Comparison of ENCODE assay signal across 1 cellular context in the genomic region with DNA sequence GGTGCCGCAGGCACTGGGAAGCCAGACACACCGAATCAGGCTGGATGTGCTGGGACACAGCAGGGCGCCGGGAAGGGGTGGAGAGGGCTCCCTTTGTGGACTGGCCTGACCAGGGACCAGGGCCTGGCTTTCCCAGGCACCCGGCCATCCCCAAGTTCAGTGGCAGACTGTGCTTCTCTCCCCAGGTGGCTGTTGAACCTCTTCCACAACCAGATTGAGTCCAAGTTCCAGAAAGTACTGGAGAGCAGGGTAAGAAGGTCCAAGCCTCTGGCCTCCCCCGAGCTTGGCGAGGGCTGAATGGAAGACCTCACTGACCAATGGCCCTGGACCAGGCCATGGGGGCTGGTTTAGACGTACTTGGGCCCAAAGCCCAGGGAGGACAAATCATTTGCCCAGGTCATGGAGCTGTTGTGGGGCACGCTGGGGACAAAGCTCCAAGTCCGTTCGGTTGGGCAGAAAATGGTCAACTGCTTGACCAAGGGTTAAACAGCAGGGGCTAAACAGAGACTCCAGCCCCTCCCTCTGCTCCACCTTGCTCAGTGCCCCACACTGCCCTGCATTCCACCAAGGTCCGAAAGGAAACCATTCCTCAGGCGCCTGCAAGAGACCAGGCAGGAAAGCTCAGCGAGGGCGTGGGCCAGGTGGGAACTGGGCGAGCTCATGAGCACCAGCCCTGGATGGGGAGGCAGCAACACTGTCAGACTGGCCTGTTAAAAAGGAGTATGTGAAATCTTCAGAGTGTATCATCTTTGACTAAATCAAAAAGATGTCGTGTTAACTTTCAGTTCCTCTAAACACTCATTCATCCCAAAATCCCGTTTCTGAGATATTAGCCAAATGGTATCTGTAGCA.
TF ChIP-seq lines count a peak whose summit lies in the region.

No MANE protein-coding gene starts in this region.

TF ChIP-seq in SK-N-SH treated with all-trans-retinoic acid at 6 μM for 48 hours, 23 proteins besides CTCF, POLR2A, EP300 and RAD21 (continued from another document):
- TF ChIP-seq, protein P1, sequence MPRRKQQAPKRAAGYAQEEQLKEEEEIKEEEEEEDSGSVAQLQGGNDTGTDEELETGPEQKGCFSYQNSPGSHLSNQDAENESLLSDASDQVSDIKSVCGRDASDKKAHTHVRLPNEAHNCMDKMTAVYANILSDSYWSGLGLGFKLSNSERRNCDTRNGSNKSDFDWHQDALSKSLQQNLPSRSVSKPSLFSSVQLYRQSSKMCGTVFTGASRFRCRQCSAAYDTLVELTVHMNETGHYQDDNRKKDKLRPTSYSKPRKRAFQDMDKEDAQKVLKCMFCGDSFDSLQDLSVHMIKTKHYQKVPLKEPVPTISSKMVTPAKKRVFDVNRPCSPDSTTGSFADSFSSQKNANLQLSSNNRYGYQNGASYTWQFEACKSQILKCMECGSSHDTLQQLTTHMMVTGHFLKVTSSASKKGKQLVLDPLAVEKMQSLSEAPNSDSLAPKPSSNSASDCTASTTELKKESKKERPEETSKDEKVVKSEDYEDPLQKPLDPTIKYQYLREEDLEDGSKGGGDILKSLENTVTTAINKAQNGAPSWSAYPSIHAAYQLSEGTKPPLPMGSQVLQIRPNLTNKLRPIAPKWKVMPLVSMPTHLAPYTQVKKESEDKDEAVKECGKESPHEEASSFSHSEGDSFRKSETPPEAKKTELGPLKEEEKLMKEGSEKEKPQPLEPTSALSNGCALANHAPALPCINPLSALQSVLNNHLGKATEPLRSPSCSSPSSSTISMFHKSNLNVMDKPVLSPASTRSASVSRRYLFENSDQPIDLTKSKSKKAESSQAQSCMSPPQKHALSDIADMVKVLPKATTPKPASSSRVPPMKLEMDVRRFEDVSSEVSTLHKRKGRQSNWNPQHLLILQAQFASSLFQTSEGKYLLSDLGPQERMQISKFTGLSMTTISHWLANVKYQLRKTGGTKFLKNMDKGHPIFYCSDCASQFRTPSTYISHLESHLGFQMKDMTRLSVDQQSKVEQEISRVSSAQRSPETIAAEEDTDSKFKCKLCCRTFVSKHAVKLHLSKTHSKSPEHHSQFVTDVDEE (CRISPR knock-in tag; IDR thresholded peaks at IDR 0.05) = no peak
- TF ChIP-seq, protein P2, sequence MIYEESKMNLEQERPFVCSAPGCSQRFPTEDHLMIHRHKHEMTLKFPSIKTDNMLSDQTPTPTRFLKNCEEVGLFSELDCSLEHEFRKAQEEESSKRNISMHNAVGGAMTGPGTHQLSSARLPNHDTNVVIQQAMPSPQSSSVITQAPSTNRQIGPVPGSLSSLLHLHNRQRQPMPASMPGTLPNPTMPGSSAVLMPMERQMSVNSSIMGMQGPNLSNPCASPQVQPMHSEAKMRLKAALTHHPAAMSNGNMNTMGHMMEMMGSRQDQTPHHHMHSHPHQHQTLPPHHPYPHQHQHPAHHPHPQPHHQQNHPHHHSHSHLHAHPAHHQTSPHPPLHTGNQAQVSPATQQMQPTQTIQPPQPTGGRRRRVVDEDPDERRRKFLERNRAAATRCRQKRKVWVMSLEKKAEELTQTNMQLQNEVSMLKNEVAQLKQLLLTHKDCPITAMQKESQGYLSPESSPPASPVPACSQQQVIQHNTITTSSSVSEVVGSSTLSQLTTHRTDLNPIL (CRISPR knock-in tag; IDR thresholded peaks at IDR 0.05; ENCODE audit: low read depth) = no peak
- no peak for TF ChIP-seq ZFP3 (CRISPR knock-in tag; IDR thresholded peaks at IDR 0.05)
- TF ChIP-seq TCF4 (CRISPR knock-in tag; IDR thresholded peaks at IDR 0.05; ENCODE audit: borderline replicate concordance) = no peak
- no peak for TF ChIP-seq ZNF70 (CRISPR knock-in tag; IDR thresholded peaks at IDR 0.05)
- TF ChIP-seq OSR1 (CRISPR knock-in tag; IDR thresholded peaks at IDR 0.05) = no peak
- no peak for TF ChIP-seq RARB (CRISPR knock-in tag; IDR thresholded peaks at IDR 0.05)
- no peak for TF ChIP-seq ZNF565 (CRISPR knock-in tag; conservative IDR thresholded peaks at IDR 0.05; ENCODE audit: low read depth)
- TF ChIP-seq, protein P3, sequence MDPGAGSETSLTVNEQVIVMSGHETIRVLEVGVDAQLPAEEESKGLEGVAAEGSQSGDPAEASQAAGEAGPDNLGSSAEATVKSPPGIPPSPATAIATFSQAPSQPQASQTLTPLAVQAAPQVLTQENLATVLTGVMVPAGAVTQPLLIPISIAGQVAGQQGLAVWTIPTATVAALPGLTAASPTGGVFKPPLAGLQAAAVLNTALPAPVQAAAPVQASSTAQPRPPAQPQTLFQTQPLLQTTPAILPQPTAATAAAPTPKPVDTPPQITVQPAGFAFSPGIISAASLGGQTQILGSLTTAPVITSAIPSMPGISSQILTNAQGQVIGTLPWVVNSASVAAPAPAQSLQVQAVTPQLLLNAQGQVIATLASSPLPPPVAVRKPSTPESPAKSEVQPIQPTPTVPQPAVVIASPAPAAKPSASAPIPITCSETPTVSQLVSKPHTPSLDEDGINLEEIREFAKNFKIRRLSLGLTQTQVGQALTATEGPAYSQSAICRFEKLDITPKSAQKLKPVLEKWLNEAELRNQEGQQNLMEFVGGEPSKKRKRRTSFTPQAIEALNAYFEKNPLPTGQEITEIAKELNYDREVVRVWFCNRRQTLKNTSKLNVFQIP (CRISPR knock-in tag; IDR thresholded peaks at IDR 0.05; ENCODE audit: borderline replicate concordance, low read depth) = no peak
- no peak for TF ChIP-seq GLIS3 (CRISPR knock-in tag; IDR thresholded peaks at IDR 0.05)
- no peak for TF ChIP-seq TOX (CRISPR knock-in tag; IDR thresholded peaks at IDR 0.05; ENCODE audit: borderline replicate concordance)
- TF ChIP-seq, protein P4, sequence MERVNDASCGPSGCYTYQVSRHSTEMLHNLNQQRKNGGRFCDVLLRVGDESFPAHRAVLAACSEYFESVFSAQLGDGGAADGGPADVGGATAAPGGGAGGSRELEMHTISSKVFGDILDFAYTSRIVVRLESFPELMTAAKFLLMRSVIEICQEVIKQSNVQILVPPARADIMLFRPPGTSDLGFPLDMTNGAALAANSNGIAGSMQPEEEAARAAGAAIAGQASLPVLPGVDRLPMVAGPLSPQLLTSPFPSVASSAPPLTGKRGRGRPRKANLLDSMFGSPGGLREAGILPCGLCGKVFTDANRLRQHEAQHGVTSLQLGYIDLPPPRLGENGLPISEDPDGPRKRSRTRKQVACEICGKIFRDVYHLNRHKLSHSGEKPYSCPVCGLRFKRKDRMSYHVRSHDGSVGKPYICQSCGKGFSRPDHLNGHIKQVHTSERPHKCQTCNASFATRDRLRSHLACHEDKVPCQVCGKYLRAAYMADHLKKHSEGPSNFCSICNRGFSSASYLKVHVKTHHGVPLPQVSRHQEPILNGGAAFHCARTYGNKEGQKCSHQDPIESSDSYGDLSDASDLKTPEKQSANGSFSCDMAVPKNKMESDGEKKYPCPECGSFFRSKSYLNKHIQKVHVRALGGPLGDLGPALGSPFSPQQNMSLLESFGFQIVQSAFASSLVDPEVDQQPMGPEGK (CRISPR knock-in tag; IDR thresholded peaks at IDR 0.05; ENCODE audit: borderline replicate concordance) = no peak
